In the genomic region with DNA sequence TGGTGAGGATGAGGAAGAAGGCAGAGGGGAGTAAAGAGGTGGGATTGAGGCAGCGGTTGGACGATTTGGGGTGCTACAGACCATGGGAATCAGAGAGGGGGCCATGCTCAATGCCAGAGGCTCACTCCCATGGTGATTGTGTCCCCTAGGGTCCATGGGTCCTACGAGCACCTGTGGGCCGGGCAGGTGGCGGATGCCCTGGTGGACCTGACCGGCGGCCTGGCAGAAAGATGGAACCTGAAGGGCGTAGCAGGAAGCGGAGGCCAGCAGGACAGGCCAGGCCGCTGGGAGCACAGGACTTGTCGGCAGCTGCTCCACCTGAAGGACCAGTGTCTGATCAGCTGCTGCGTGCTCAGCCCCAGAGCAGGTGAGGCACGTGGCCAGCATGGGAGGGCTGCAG, we compare ENCODE assay signal across 19 cellular contexts. TPM values are rescaled to one million over a fixed set of nuclear protein-coding genes. Genes with fewer than 3 reads are reported as not detected.
DNase-seq lines count a peak whose midpoint lies in the region; ATAC-seq, FAIRE-seq and TF ChIP-seq lines count a peak whose summit lies in the region.
"Had no signal": no experiment of that assay in that cellular context is flagged by ENCODE, and none has a peak within 500 bp of the region (broad histone marks: within the 10 kb centered on the region; RNA-seq: fewer than 3 reads in every experiment).

No MANE protein-coding gene starts in this region.

- POLR2A ChIA-PET in HepG2 (lab: Yijun Ruan, JAX): no interaction called here

- peaks cover 34% of the 10 kb centered on the region for H3K79me2 ChIP-seq in HepG2 (ENCODE audit: insufficient read depth, low read length)

- H3K4me1 ChIP-seq in RWPE2 (ENCODE audit: insufficient read depth, poor library complexity, severe bottlenecking): peaks cover 5% of the 10 kb centered on the region
- H3K4me1 ChIP-seq in HepG2 (ENCODE audit: insufficient read depth, low read length): peaks cover 37% of the 10 kb centered on the region
- peaks cover 20% of the 10 kb centered on the region for H3K4me1 ChIP-seq in psoas muscle

- WGBS in HepG2 (ENCODE audit: low lambda C conversion rate): 97% methylated on average over 13 of the region's 13 CpGs
- WGBS in psoas muscle, 3 donors: 94 to 97% (median 97%) methylated on average over 13 of the region's 13 CpGs

- H3K9me3 Mint-ChIP-seq in T-helper 1 cell treated with Interleukin-12 subunit alpha and Interleukin-12 subunit beta and Interleukin-4 antibody, amounts not matched to agents 30 μg/mL and 1 μg/mL, for 36 hours: no peaks in the 10 kb centered on the region
- H3K9me3 Mint-ChIP-seq: CD8-positive, alpha-beta T cell; H9 had no signal

- H3K27me3 Mint-ChIP-seq in T-helper 1 cell treated with Interleukin-12 subunit alpha and Interleukin-12 subunit beta and Interleukin-4 antibody, amounts not matched to agents 30 μg/mL and 1 μg/mL, for 36 hours (ENCODE audit: low read depth): no peaks in the 10 kb centered on the region
- H3K27me3 Mint-ChIP-seq: B cell had no signal

- peaks cover 24% of the 10 kb centered on the region for H3K36me3 ChIP-seq in RWPE2 (ENCODE audit: low read depth)
- peaks cover 22 to 36% of the 10 kb centered on the region in 2 experiments for H3K36me3 ChIP-seq in HepG2 (replicated peaks in 1 of 2; ENCODE audit: control insufficient read depth in 1 of 2, insufficient read depth in 2 of 2, low read length in 2 of 2)
- H3K36me3 ChIP-seq in psoas muscle (ENCODE audit: insufficient read depth in 1 of 2, low read depth in 1 of 2): peaks cover 0 to 51% of the 10 kb centered on the region in 2 donors

- ATAC-seq in RWPE2 (ENCODE audit: low read depth) (no peak), HepG2 (no peak), psoas muscle (no peak)
- ATAC-seq: CD8-positive, alpha-beta T cell; PC-3 had no signal

- H2AFZ ChIP-seq in HepG2 (ENCODE audit: low read length): no peak overlapping the region

- no peak for TF ChIP-seq RAD21 in HepG2 (CRISPR knock-in tag; IDR thresholded peaks at IDR 0.05)

- H3K9ac ChIP-seq in HepG2 (ENCODE audit: insufficient read depth, low read depth, low read length): no peak overlapping the region

- H3K4me1 Mint-ChIP-seq in T-helper 1 cell treated with Interleukin-12 subunit alpha and Interleukin-12 subunit beta and Interleukin-4 antibody, amounts not matched to agents 30 μg/mL and 1 μg/mL, for 36 hours (ENCODE audit: low read depth): peaks cover 18% of the 10 kb centered on the region

- no peaks in the 10 kb centered on the region for H3K9me3 ChIP-seq in RWPE2 (ENCODE audit: severe bottlenecking)
- H3K9me3 ChIP-seq in HepG2 (ENCODE audit: low read length): no peaks in the 10 kb centered on the region
- H3K9me3 ChIP-seq in psoas muscle: no peaks in the 10 kb centered on the region

- TF ChIP-seq POLR2A in HepG2 (IDR thresholded peaks at IDR 0.05; ENCODE audit: insufficient read depth in 1 of 2, low read depth in 2 of 2, low read length in 2 of 2): no peak

- H4K20me1 ChIP-seq in HepG2 (ENCODE audit: insufficient read depth, low read length): 0 out of 2 replicates have a peak, but pooled peaks cover 3% of the 10 kb centered on the region

- no peak for FAIRE-seq in HepG2 (lab: Jason Lieb, UNC)

- DNase-seq in T-helper 1 cell: no peak
- DNase-seq in RWPE2 (ENCODE audit: low spot score): peak; percentile 56
- no peak for DNase-seq in HepG2 (ENCODE audit: low spot score)
- DNase-seq in psoas muscle: peak; percentile 5 to 38
- DNase-seq in retina: no peak
- DNase-seq in NCI-H1105 (lab: John Stamatoyannopoulos, UW): no peak
- no peak for DNase-seq in activated CD4-positive, alpha-beta T cell treated with anti-CD3 and anti-CD28 coated beads, Interleukin-2, amount 50 U/mL, for 1 hour
- DNase-seq: CD8-positive, alpha-beta T cell; DMS79; H9; NCI-H1048; NCI-H146; NCI-H2081; NCI-H510A; NCI-H82; PC-3 had no signal

- H3K27me3 ChIP-seq in RWPE2 (ENCODE audit: insufficient read depth, poor library complexity, severe bottlenecking): no peaks in the 10 kb centered on the region
- H3K27me3 ChIP-seq in HepG2 (ENCODE audit: control insufficient read depth in 1 of 2, insufficient read depth in 2 of 2, low read length in 2 of 2): no peaks in the 10 kb centered on the region
- H3K27me3 ChIP-seq in psoas muscle (ENCODE audit: insufficient read depth in 3 of 3, low read length in 2 of 3): no peaks in the 10 kb centered on the region

- H3K36me3 Mint-ChIP-seq in T-helper 1 cell treated with Interleukin-12 subunit alpha and Interleukin-12 subunit beta and Interleukin-4 antibody, amounts not matched to agents 30 μg/mL and 1 μg/mL, for 36 hours (ENCODE audit: low read depth): peaks cover 12% of the 10 kb centered on the region

- H3K27ac ChIP-seq in RWPE2 (ENCODE audit: poor library complexity, severe bottlenecking) (no peak overlapping the region), HepG2 (ENCODE audit: extremely low read length, insufficient read depth, low read length) (no peak overlapping the region), psoas muscle (no peak overlapping the region)
- H3K27ac ChIP-seq: 22Rv1 had no signal

- H3K4me2 ChIP-seq in HepG2 (ENCODE audit: low read depth, low read length): no peak overlapping the region

- H3K27ac Mint-ChIP-seq in T-helper 1 cell treated with Interleukin-12 subunit alpha and Interleukin-12 subunit beta and Interleukin-4 antibody, amounts not matched to agents 30 μg/mL and 1 μg/mL, for 36 hours: peak overlapping the region; percentile 75
- H3K27ac Mint-ChIP-seq: B cell; CD8-positive, alpha-beta T cell; H9 had no signal

- in situ Hi-C loops in HepG2 (cut with HindIII; ENCODE audit: extremely low pct_ligation_motif_present, low pct_unique_long_range_greater_than_20kb): no loop called here

- CTCF ChIA-PET in HepG2 (lab: Yijun Ruan, JAX; ENCODE audit: low intra/inter-chr PET ratio, low total read pairs): no interaction called here

- H3K4me3 ChIP-seq in RWPE2 (ENCODE audit: severe bottlenecking) (no peak overlapping the region), HepG2 (replicated peaks in 1 of 3; ENCODE audit: insufficient read depth in 1 of 3, low read depth in 2 of 3, low read length in 3 of 3) (no peak overlapping the region), psoas muscle (no peak overlapping the region)

- H3K4me3 Mint-ChIP-seq in T-helper 1 cell treated with Interleukin-12 subunit alpha and Interleukin-12 subunit beta and Interleukin-4 antibody, amounts not matched to agents 30 μg/mL and 1 μg/mL, for 36 hours: no peak overlapping the region
- H3K4me3 Mint-ChIP-seq: B cell; CD8-positive, alpha-beta T cell; H9 had no signal

- BruUV-seq in HepG2 (replicated peaks; lab: Mats Ljungman, UMichigan): no TSS peak

- TF ChIP-seq CTCF in RWPE2 (IDR thresholded peaks at IDR 0.05; ENCODE audit: poor library complexity, severe bottlenecking): no peak
- TF ChIP-seq CTCF in HepG2 (CRISPR knock-in tag; IDR thresholded peaks at IDR 0.05): no peak
- TF ChIP-seq CTCF in psoas muscle (IDR thresholded peaks at IDR 0.05): no peak

- intact Hi-C loops in HepG2 (cut with micrococcal nuclease; ENCODE audit: unreplicated experiment) (no loop called here), psoas muscle (cut with DNase I) (no loop called here)

- no peak for TF ChIP-seq EP300 in HepG2 (IDR thresholded peaks at IDR 0.05; ENCODE audit: low read depth in 2 of 2, low read length in 2 of 2)
- TF ChIP-seq EP300 in HepG2 (CRISPR knock-in tag; IDR thresholded peaks at IDR 0.05; ENCODE audit: borderline replicate concordance): no peak

RNA-seq across cellular contexts. Expression of gene CAPN10, which starts 5.2 kb away (rescaled TPM):
- 16.5 and 32.4 TPM in 2 replicates for total RNA-seq in HepG2 (2016; rRNA removed; fragmentation: Illumina TruSeq; extraction: Trizol)
- 18.3 and 20.3 TPM in 2 replicates for total RNA-seq in HepG2 (2016; cell fraction: cytosol; rRNA removed; fragmentation: Illumina TruSeq; extraction: Trizol; ENCODE audit: low read depth)
- 16.1 and 35.0 TPM in 2 replicates for total RNA-seq in HepG2 (2016; cell fraction: insoluble cytoplasmic fraction; rRNA removed; fragmentation: Illumina TruSeq; extraction: Trizol)
- 28.2 and 28.4 TPM in 2 replicates for total RNA-seq in HepG2 (2016; cell fraction: membrane; rRNA removed; fragmentation: Illumina TruSeq; extraction: Trizol)
- 26.3 and 36.2 TPM in 2 replicates for total RNA-seq in HepG2 (2016; cell fraction: nucleus; rRNA removed; fragmentation: Illumina TruSeq; extraction: Trizol)
- polyA plus RNA-seq in HepG2 (2011; rRNA removed): 27.6 and 40.7 TPM in 2 replicates
- polyA plus RNA-seq in HepG2 (2011; cell fraction: cytosol; rRNA removed): 15.8 and 24.7 TPM in 2 replicates
- 157 and 173 TPM in 2 replicates for polyA plus RNA-seq in HepG2 (2011; cell fraction: nucleus; rRNA removed)
- 24.4 and 27.6 TPM in 2 replicates for polyA plus RNA-seq in HepG2 (2012)
- 9.1 and 9.4 TPM in 2 replicates for polyA plus RNA-seq in HepG2 (2016; cell fraction: cytosol; fragmentation: Illumina TruSeq; extraction: Trizol; ENCODE audit: low read depth)
- 17.4 and 18.2 TPM in 2 replicates for polyA plus RNA-seq in HepG2 (2016; cell fraction: insoluble cytoplasmic fraction; fragmentation: Illumina TruSeq; extraction: Trizol; ENCODE audit: low read depth)
- 15.5 and 17.2 TPM in 2 replicates for polyA plus RNA-seq in HepG2 (2016; cell fraction: membrane; fragmentation: Illumina TruSeq; extraction: Trizol; ENCODE audit: low read depth)
- 59.4 and 61.4 TPM in 2 replicates for polyA plus RNA-seq in HepG2 (2016; cell fraction: nucleus; fragmentation: Illumina TruSeq; extraction: Trizol; ENCODE audit: insufficient read depth, low read depth)
- 11.2 and 33.8 TPM in 2 replicates for polyA minus RNA-seq in HepG2 (2011; rRNA and poly(A)+ RNA removed; ENCODE audit: low replicate concordance)
- polyA minus RNA-seq in HepG2 (2011; cell fraction: cytosol; rRNA and poly(A)+ RNA removed): 10.8 TPM in 2 replicates
- 50.0 and 57.6 TPM in 2 replicates for polyA minus RNA-seq in HepG2 (2011; cell fraction: nucleus; rRNA and poly(A)+ RNA removed)
- 1 to 10 TPM; 5.0 to 9.9 (median 7.6) TPM for total RNA-seq in psoas muscle
- 10 to 100 TPM in 2 of 3 donors, 1 to 10 TPM in 1; 8.9 to 15.0 (median 13.1) TPM for polyA plus RNA-seq in psoas muscle

RNA-seq across cellular contexts. Expression of gene RNPEPL1, which starts 23.5 kb away (rescaled TPM):
- 13.0 and 27.6 TPM in 2 replicates for total RNA-seq in HepG2 (2016; rRNA removed; fragmentation: Illumina TruSeq; extraction: Trizol)
- 21.9 and 24.8 TPM in 2 replicates for total RNA-seq in HepG2 (2016; cell fraction: cytosol; rRNA removed; fragmentation: Illumina TruSeq; extraction: Trizol; ENCODE audit: low read depth)
- 12.9 and 23.2 TPM in 2 replicates for total RNA-seq in HepG2 (2016; cell fraction: insoluble cytoplasmic fraction; rRNA removed; fragmentation: Illumina TruSeq; extraction: Trizol)
- total RNA-seq in HepG2 (2016; cell fraction: membrane; rRNA removed; fragmentation: Illumina TruSeq; extraction: Trizol): 50.1 and 53.8 TPM in 2 replicates
- 17.5 and 21.9 TPM in 2 replicates for total RNA-seq in HepG2 (2016; cell fraction: nucleus; rRNA removed; fragmentation: Illumina TruSeq; extraction: Trizol)
- polyA plus RNA-seq in HepG2 (2011; rRNA removed): 18.0 and 28.8 TPM in 2 replicates
- polyA plus RNA-seq in HepG2 (2011; cell fraction: cytosol; rRNA removed): 20.3 and 26.3 TPM in 2 replicates
- 94.3 and 114 TPM in 2 replicates for polyA plus RNA-seq in HepG2 (2011; cell fraction: nucleus; rRNA removed)
- 37.2 and 56.3 TPM in 2 replicates for polyA plus RNA-seq in HepG2 (2012)
- polyA plus RNA-seq in HepG2 (2016; cell fraction: cytosol; fragmentation: Illumina TruSeq; extraction: Trizol; ENCODE audit: low read depth): 43.4 and 46.1 TPM in 2 replicates
- polyA plus RNA-seq in HepG2 (2016; cell fraction: insoluble cytoplasmic fraction; fragmentation: Illumina TruSeq; extraction: Trizol; ENCODE audit: low read depth): 40.1 and 49.6 TPM in 2 replicates
- 85.0 and 102 TPM in 2 replicates for polyA plus RNA-seq in HepG2 (2016; cell fraction: membrane; fragmentation: Illumina TruSeq; extraction: Trizol; ENCODE audit: low read depth)
- polyA plus RNA-seq in HepG2 (2016; cell fraction: nucleus; fragmentation: Illumina TruSeq; extraction: Trizol; ENCODE audit: insufficient read depth, low read depth): 57.9 and 59.3 TPM in 2 replicates
- polyA minus RNA-seq in HepG2 (2011; rRNA and poly(A)+ RNA removed; ENCODE audit: low replicate concordance): 15.3 and 64.5 TPM in 2 replicates
- polyA minus RNA-seq in HepG2 (2011; cell fraction: cytosol; rRNA and poly(A)+ RNA removed): 55.0 and 57.6 TPM in 2 replicates
- polyA minus RNA-seq in HepG2 (2011; cell fraction: nucleus; rRNA and poly(A)+ RNA removed): 18.6 and 21.0 TPM in 2 replicates
- total RNA-seq in psoas muscle: 10 to 100 TPM; 48.8 to 70.4 (median 59.0) TPM
- 10 to 100 TPM; 59.2 to 79.6 (median 71.9) TPM for polyA plus RNA-seq in psoas muscle

RNA-seq across cellular contexts. Expression of gene DUSP28, which starts 31.6 kb away (rescaled TPM):
- 2.5 and 5.2 TPM in 2 replicates for total RNA-seq in HepG2 (2016; rRNA removed; fragmentation: Illumina TruSeq; extraction: Trizol)
- total RNA-seq in HepG2 (2016; cell fraction: cytosol; rRNA removed; fragmentation: Illumina TruSeq; extraction: Trizol; ENCODE audit: low read depth): 4.5 and 4.9 TPM in 2 replicates
- total RNA-seq in HepG2 (2016; cell fraction: insoluble cytoplasmic fraction; rRNA removed; fragmentation: Illumina TruSeq; extraction: Trizol): 2.9 and 5.6 TPM in 2 replicates
- total RNA-seq in HepG2 (2016; cell fraction: membrane; rRNA removed; fragmentation: Illumina TruSeq; extraction: Trizol): 6.2 and 6.3 TPM in 2 replicates
- total RNA-seq in HepG2 (2016; cell fraction: nucleus; rRNA removed; fragmentation: Illumina TruSeq; extraction: Trizol): 7.1 TPM in 2 replicates
- polyA plus RNA-seq in HepG2 (2011; rRNA removed): 6.7 and 8.6 TPM in 2 replicates
- polyA plus RNA-seq in HepG2 (2011; cell fraction: cytosol; rRNA removed): 3.4 and 4.1 TPM in 2 replicates
- 6.6 and 6.7 TPM in 2 replicates for polyA plus RNA-seq in HepG2 (2011; cell fraction: nucleus; rRNA removed)
- polyA plus RNA-seq in HepG2 (2012): 5.4 and 6.8 TPM in 2 replicates
- polyA plus RNA-seq in HepG2 (2016; cell fraction: cytosol; fragmentation: Illumina TruSeq; extraction: Trizol; ENCODE audit: low read depth): 4.9 and 6.2 TPM in 2 replicates
- polyA plus RNA-seq in HepG2 (2016; cell fraction: insoluble cytoplasmic fraction; fragmentation: Illumina TruSeq; extraction: Trizol; ENCODE audit: low read depth): 3.9 and 4.1 TPM in 2 replicates
- polyA plus RNA-seq in HepG2 (2016; cell fraction: membrane; fragmentation: Illumina TruSeq; extraction: Trizol; ENCODE audit: low read depth): 5.5 and 7.1 TPM in 2 replicates
- 11.1 and 15.5 TPM in 2 replicates for polyA plus RNA-seq in HepG2 (2016; cell fraction: nucleus; fragmentation: Illumina TruSeq; extraction: Trizol; ENCODE audit: insufficient read depth, low read depth)
- polyA minus RNA-seq in HepG2 (2011; rRNA and poly(A)+ RNA removed; ENCODE audit: low replicate concordance): 2.8 and 4.2 TPM in 2 replicates
- 1.7 and 2.2 TPM in 2 replicates for polyA minus RNA-seq in HepG2 (2011; cell fraction: cytosol; rRNA and poly(A)+ RNA removed)
- 11.5 and 12.3 TPM in 2 replicates for polyA minus RNA-seq in HepG2 (2011; cell fraction: nucleus; rRNA and poly(A)+ RNA removed)
- total RNA-seq in psoas muscle: 10 to 100 TPM; 10.4 to 12.9 (median 12.7) TPM
- polyA plus RNA-seq in psoas muscle: 10 to 100 TPM in 1 of 3 donors, 1 to 10 TPM in 2; 6.6 to 18.1 (median 9.5) TPM

RNA-seq across cellular contexts. Expression of gene GPR35, which starts 33.5 kb away (rescaled TPM):
- total RNA-seq in HepG2 (2016; rRNA removed; fragmentation: Illumina TruSeq; extraction: Trizol) (21.6 and 27.1 TPM in 2 replicates), psoas muscle (under 1 TPM; 0.36 to 0.92 (median 0.68) TPM)
- 10.2 and 10.8 TPM in 2 replicates for total RNA-seq in HepG2 (2016; cell fraction: cytosol; rRNA removed; fragmentation: Illumina TruSeq; extraction: Trizol; ENCODE audit: low read depth)
- total RNA-seq in HepG2 (2016; cell fraction: insoluble cytoplasmic fraction; rRNA removed; fragmentation: Illumina TruSeq; extraction: Trizol): 21.3 and 26.9 TPM in 2 replicates
- total RNA-seq in HepG2 (2016; cell fraction: membrane; rRNA removed; fragmentation: Illumina TruSeq; extraction: Trizol): 25.5 and 33.7 TPM in 2 replicates
- 19.4 and 20.1 TPM in 2 replicates for total RNA-seq in HepG2 (2016; cell fraction: nucleus; rRNA removed; fragmentation: Illumina TruSeq; extraction: Trizol)
- polyA plus RNA-seq in HepG2 (2011; rRNA removed) (44.2 and 60.8 TPM in 2 replicates), psoas muscle (under 1 TPM; 0.30 to 0.89 (median 0.58) TPM)
- 37.9 and 80.2 TPM in 2 replicates for polyA plus RNA-seq in HepG2 (2011; cell fraction: cytosol; rRNA removed)
- 150 and 165 TPM in 2 replicates for polyA plus RNA-seq in HepG2 (2011; cell fraction: nucleus; rRNA removed)
- 34.0 and 39.9 TPM in 2 replicates for polyA plus RNA-seq in HepG2 (2012)
- polyA plus RNA-seq in HepG2 (2016; cell fraction: cytosol; fragmentation: Illumina TruSeq; extraction: Trizol; ENCODE audit: low read depth): 6.5 and 7.6 TPM in 2 replicates
- 14.4 and 15.8 TPM in 2 replicates for polyA plus RNA-seq in HepG2 (2016; cell fraction: insoluble cytoplasmic fraction; fragmentation: Illumina TruSeq; extraction: Trizol; ENCODE audit: low read depth)
- 17.8 and 17.9 TPM in 2 replicates for polyA plus RNA-seq in HepG2 (2016; cell fraction: membrane; fragmentation: Illumina TruSeq; extraction: Trizol; ENCODE audit: low read depth)
- polyA plus RNA-seq in HepG2 (2016; cell fraction: nucleus; fragmentation: Illumina TruSeq; extraction: Trizol; ENCODE audit: insufficient read depth, low read depth): 29.6 and 37.8 TPM in 2 replicates
- 0.14 and 219 TPM in 2 replicates for polyA minus RNA-seq in HepG2 (2011; rRNA and poly(A)+ RNA removed; ENCODE audit: low replicate concordance)
- 44.3 and 46.7 TPM in 2 replicates for polyA minus RNA-seq in HepG2 (2011; cell fraction: cytosol; rRNA and poly(A)+ RNA removed)
- polyA minus RNA-seq in HepG2 (2011; cell fraction: nucleus; rRNA and poly(A)+ RNA removed): 30.9 and 33.3 TPM in 2 replicates

RNA-seq across cellular contexts. Expression of gene ANKMY1, which starts 34.0 kb away (rescaled TPM):
- total RNA-seq in HepG2 (2016; rRNA removed; fragmentation: Illumina TruSeq; extraction: Trizol) (7.3 and 11.7 TPM in 2 replicates), psoas muscle (1 to 10 TPM; 3.0 to 5.8 (median 4.6) TPM)
- 9.7 and 12.6 TPM in 2 replicates for total RNA-seq in HepG2 (2016; cell fraction: cytosol; rRNA removed; fragmentation: Illumina TruSeq; extraction: Trizol; ENCODE audit: low read depth)
- total RNA-seq in HepG2 (2016; cell fraction: insoluble cytoplasmic fraction; rRNA removed; fragmentation: Illumina TruSeq; extraction: Trizol): 8.8 and 12.4 TPM in 2 replicates
- 10.6 and 11.9 TPM in 2 replicates for total RNA-seq in HepG2 (2016; cell fraction: membrane; rRNA removed; fragmentation: Illumina TruSeq; extraction: Trizol)
- total RNA-seq in HepG2 (2016; cell fraction: nucleus; rRNA removed; fragmentation: Illumina TruSeq; extraction: Trizol): 23.2 and 30.1 TPM in 2 replicates
- polyA plus RNA-seq in HepG2 (2011; rRNA removed) (18.8 and 20.5 TPM in 2 replicates), psoas muscle (1 to 10 TPM; 1.4 to 2.5 (median 2.4) TPM)
- 11.7 and 12.1 TPM in 2 replicates for polyA plus RNA-seq in HepG2 (2011; cell fraction: cytosol; rRNA removed)
- polyA plus RNA-seq in HepG2 (2011; cell fraction: nucleus; rRNA removed): 55.1 and 66.4 TPM in 2 replicates
- polyA plus RNA-seq in HepG2 (2012): 8.0 and 8.9 TPM in 2 replicates
- polyA plus RNA-seq in HepG2 (2016; cell fraction: cytosol; fragmentation: Illumina TruSeq; extraction: Trizol; ENCODE audit: low read depth): 2.6 and 3.4 TPM in 2 replicates
- 7.8 and 8.8 TPM in 2 replicates for polyA plus RNA-seq in HepG2 (2016; cell fraction: insoluble cytoplasmic fraction; fragmentation: Illumina TruSeq; extraction: Trizol; ENCODE audit: low read depth)
- polyA plus RNA-seq in HepG2 (2016; cell fraction: membrane; fragmentation: Illumina TruSeq; extraction: Trizol; ENCODE audit: low read depth): 4.9 and 6.3 TPM in 2 replicates
- polyA plus RNA-seq in HepG2 (2016; cell fraction: nucleus; fragmentation: Illumina TruSeq; extraction: Trizol; ENCODE audit: insufficient read depth, low read depth): 30.4 and 35.4 TPM in 2 replicates
- 41.3 and 43.1 TPM in 2 replicates for polyA minus RNA-seq in HepG2 (2011; rRNA and poly(A)+ RNA removed; ENCODE audit: low replicate concordance)
- polyA minus RNA-seq in HepG2 (2011; cell fraction: cytosol; rRNA and poly(A)+ RNA removed): 6.0 and 6.9 TPM in 2 replicates
- 52.8 and 56.1 TPM in 2 replicates for polyA minus RNA-seq in HepG2 (2011; cell fraction: nucleus; rRNA and poly(A)+ RNA removed)

Comparison
In these comparisons a context has a peak if more than half of its experiments do, and no peak if none do; other contexts are left out.
1. DNase-seq: peak in RWPE2 (single experiment) and psoas muscle (2 of 2); none in T-helper 1 cell (0 of 5), HepG2 (single experiment), retina (single experiment), NCI-H1105 (single experiment) and activated CD4-positive, alpha-beta T cell treated with anti-CD3 and anti-CD28 coated beads, Interleukin-2, amount 50 U/mL, for 1 hour (single experiment).